ENCODE assay signal across 11 cellular contexts in genomic region chr5:131545856-131546255, GRCh38.
A peak's percentile ranks its signal among the peaks of the same experiment; 100 is the strongest.
DNase-seq lines count a peak whose midpoint lies in the region; ATAC-seq lines count a peak whose summit lies in the region.
"Had no signal": no experiment of that assay in that cellular context is flagged by ENCODE, and none has a peak within 500 bp of the region (broad histone marks: within the 10 kb centered on the region; RNA-seq: fewer than 3 reads in every experiment).

No MANE protein-coding gene starts in this region.

- H3K9me3 Mint-ChIP-seq in CD4-positive, CD25-positive, alpha-beta regulatory T cell, result peaks cover 0 to 2% (median 0%) of the 10 kb centered on the region in 7 donors

- intact Hi-C loops in aorta (cut with DNase I), result no loop called here

- H3K4me1 Mint-ChIP-seq in CD4-positive, CD25-positive, alpha-beta regulatory T cell, result peaks cover 52 to 72% (median 62%) of the 10 kb centered on the region in 4 donors

- no peak overlapping the region for H3K27ac ChIP-seq in CD4-positive, CD25-positive, alpha-beta regulatory T cell (ENCODE audit: insufficient read depth, low read length, poor library complexity, severe bottlenecking)
- H3K27ac ChIP-seq in aorta (ENCODE audit: low read depth in 1 of 2, low read length in 2 of 2), result no peak overlapping the region
- H3K27ac ChIP-seq: KMS-11, ovary had no signal

- DNase-seq in CD4-positive, CD25-positive, alpha-beta regulatory T cell, result no peak
- DNase-seq in HT1080 (ENCODE audit: low read depth), result peak; percentile 52
- DNase-seq in adipocyte (ENCODE audit: low read depth), result peak; percentile 44
- peak; percentile 65 for DNase-seq in iris pigment epithelial cell (ENCODE audit: low read depth)
- no peak for DNase-seq in NCI-H1048 (lab: John Stamatoyannopoulos, UW)
- no peak for DNase-seq in C1 segment of cervical spinal cord (lab: John Stamatoyannopoulos, UW)
- DNase-seq in aorta, result no peak
- DNase-seq: left colon, ovary had no signal

- 84 to 89% methylated on average over 1 of the region's 1 CpG for WGBS in aorta, 2 donors

- peaks cover 38% of the 10 kb centered on the region for H3K36me3 Mint-ChIP-seq in CD4-positive, CD25-positive, alpha-beta regulatory T cell

- peak overlapping the region; percentile 86 to 95 (median 92) for H3K4me3 Mint-ChIP-seq in CD4-positive, CD25-positive, alpha-beta regulatory T cell

- H3K27ac Mint-ChIP-seq in CD4-positive, CD25-positive, alpha-beta regulatory T cell, result peak overlapping the region; percentile 3 to 87 (median 26)

- peaks cover 6% of the 10 kb centered on the region for H3K36me3 ChIP-seq in CD4-positive, CD25-positive, alpha-beta regulatory T cell (ENCODE audit: control insufficient read depth, insufficient read depth, low read length)
- H3K36me3 ChIP-seq in adipocyte (ENCODE audit: control insufficient read depth, insufficient read depth, low read length, severe bottlenecking) (peaks cover 4% of the 10 kb centered on the region), aorta (ENCODE audit: control insufficient read depth in 1 of 2, insufficient read depth in 2 of 2, low read length in 1 of 2) (no peaks in the 10 kb centered on the region)
- H3K36me3 ChIP-seq: ovary had no signal

- H3K4me3 ChIP-seq in CD4-positive, CD25-positive, alpha-beta regulatory T cell (ENCODE audit: low read depth, low read length), result peak overlapping the region; percentile 99
- H3K4me3 ChIP-seq in adipocyte (ENCODE audit: low read length), result no peak overlapping the region
- no peak overlapping the region for H3K4me3 ChIP-seq in aorta (ENCODE audit: low read length in 2 of 2)
- H3K4me3 ChIP-seq: ovary had no signal

- ATAC-seq in CD4-positive, CD25-positive, alpha-beta regulatory T cell (ENCODE audit: low read depth in 2 of 2), result no peak
- no peak for ATAC-seq in HG03571 (IDR thresholded peaks at IDR 0.05; ENCODE audit: unreplicated experiment)
- ATAC-seq in aorta (ENCODE audit: low FRiP score), result no peak
- ATAC-seq: left colon had no signal

- no peak overlapping the region for H3K9ac ChIP-seq in adipocyte (ENCODE audit: low read length)
- H3K9ac ChIP-seq: KMS-11 had no signal

- peaks cover 75% of the 10 kb centered on the region for H3K4me1 ChIP-seq in CD4-positive, CD25-positive, alpha-beta regulatory T cell (ENCODE audit: control insufficient read depth, insufficient read depth, low read length, poor library complexity, severe bottlenecking)
- H3K4me1 ChIP-seq in adipocyte (ENCODE audit: control insufficient read depth, insufficient read depth, low read length) (peaks cover 12% of the 10 kb centered on the region), aorta (ENCODE audit: control insufficient read depth in 1 of 2, insufficient read depth in 2 of 2, low read length in 2 of 2) (no peaks in the 10 kb centered on the region)

- no peaks in the 10 kb centered on the region for H3K27me3 ChIP-seq in CD4-positive, CD25-positive, alpha-beta regulatory T cell (ENCODE audit: control insufficient read depth, insufficient read depth, low read length)
- H3K27me3 ChIP-seq in adipocyte (replicated peaks; ENCODE audit: control insufficient read depth, insufficient read depth, low read length) (no peaks in the 10 kb centered on the region), aorta (ENCODE audit: control insufficient read depth in 1 of 2, insufficient read depth in 2 of 2, low read length in 1 of 2) (no peaks in the 10 kb centered on the region)
- H3K27me3 ChIP-seq: ovary had no signal

- H3K27me3 Mint-ChIP-seq in CD4-positive, CD25-positive, alpha-beta regulatory T cell, result no peaks in the 10 kb centered on the region

- H3K9me3 ChIP-seq in CD4-positive, CD25-positive, alpha-beta regulatory T cell (ENCODE audit: control insufficient read depth in 2 of 2, low read length in 2 of 2), result no peaks in the 10 kb centered on the region
- H3K9me3 ChIP-seq in adipocyte (ENCODE audit: control insufficient read depth, low read length) (no peaks in the 10 kb centered on the region), aorta (ENCODE audit: control insufficient read depth, low read length) (no peaks in the 10 kb centered on the region)
- H3K9me3 ChIP-seq: ovary had no signal

Comparison
In these comparisons a context has a peak if more than half of its experiments do, and no peak if none do; other contexts are left out.
1. DNase-seq: peak in HT1080 (single experiment), adipocyte (single experiment) and iris pigment epithelial cell (single experiment); none in CD4-positive, CD25-positive, alpha-beta regulatory T cell (0 of 3), NCI-H1048 (single experiment), C1 segment of cervical spinal cord (0 of 14) and aorta (0 of 2).